In genomic region chr1:17009706-17010105, GRCh38 we compare ENCODE assay signal across 11 cellular contexts. TPM values are rescaled to one million over a fixed set of nuclear protein-coding genes. Genes with fewer than 3 reads are reported as not detected.
DNase-seq lines count a peak whose midpoint lies in the region; ATAC-seq and TF ChIP-seq lines count a peak whose summit lies in the region.
"Had no signal": no experiment of that assay in that cellular context is flagged by ENCODE, and none has a peak within 500 bp of the region (broad histone marks: within the 10 kb centered on the region; RNA-seq: fewer than 3 reads in every experiment).

No MANE protein-coding gene starts in this region.

- H3K9me3 ChIP-seq in esophagus squamous epithelium, result no peaks in the 10 kb centered on the region

- peak overlapping the region; percentile 86 for H3K4me3 Mint-ChIP-seq in activated CD4-positive, alpha-beta T cell treated with anti-CD3 and anti-CD28 coated beads, Interleukin-2, amount 10 ng/mL, durations not matched to agents 24 days and 14 days
- peak overlapping the region; percentile 13 for H3K4me3 Mint-ChIP-seq in dendritic cell treated with granulocyte-macrophage colony-stimulating factor and Interleukin-4, amounts not matched to agents 40 ng/mL and 50 ng/mL, for 4 days
- peak overlapping the region in 1 of 2 donors; percentile 82 for H3K4me3 Mint-ChIP-seq in stimulated activated naive B cell treated with anti-CD40 and anti-IgM and Interleukin-4, amounts not matched to agents 10 μg/mL and 1 μg/mL and 100 μg/mL, for 72 hours

- peaks cover 18% of the 10 kb centered on the region for H3K4me1 Mint-ChIP-seq in activated CD4-positive, alpha-beta T cell treated with anti-CD3 and anti-CD28 coated beads, Interleukin-2, amount 10 ng/mL, durations not matched to agents 24 days and 14 days
- peaks cover 51% of the 10 kb centered on the region for H3K4me1 Mint-ChIP-seq in dendritic cell treated with granulocyte-macrophage colony-stimulating factor and Interleukin-4, amounts not matched to agents 40 ng/mL and 50 ng/mL, for 4 days (ENCODE audit: low read depth)
- peaks cover 26 to 30% of the 10 kb centered on the region in 2 donors for H3K4me1 Mint-ChIP-seq in stimulated activated naive B cell treated with anti-CD40 and anti-IgM and Interleukin-4, amounts not matched to agents 10 μg/mL and 1 μg/mL and 100 μg/mL, for 72 hours

- no peak overlapping the region for H3K4me3 ChIP-seq in esophagus squamous epithelium

- peaks cover 0 to 10% (median 0%) of the 10 kb centered on the region in 4 donors for H3K27me3 ChIP-seq in esophagus squamous epithelium

- intact Hi-C loops in activated CD4-positive, alpha-beta T cell treated with anti-CD3 and anti-CD28 coated beads, Interleukin-2, amount 10 ng/mL, durations not matched to agents 24 days and 14 days (cut with micrococcal nuclease), result loop anchor here (5.0 kb wide), 1 partner anchor 97 kb away; no protein-coding TSS in a partner anchor
- intact Hi-C loops in dendritic cell treated with granulocyte-macrophage colony-stimulating factor and Interleukin-4, amounts not matched to agents 40 ng/mL and 50 ng/mL, for 4 days (cut with micrococcal nuclease), result loop anchor here (5.0 kb wide), 1 partner anchor 38 kb away; no protein-coding TSS in a partner anchor
- intact Hi-C loops in esophagus squamous epithelium (cut with DNase I), result no loop called here

- no peak for TF ChIP-seq POLR2A in esophagus squamous epithelium (IDR thresholded peaks at IDR 0.05)

- no peak for TF ChIP-seq CTCF in esophagus squamous epithelium (IDR thresholded peaks at IDR 0.05)

- ATAC-seq in stimulated activated naive B cell treated with anti-CD40 and anti-IgM and Interleukin-4, amounts not matched to agents 10 μg/mL and 1 μg/mL and 100 μg/mL, for 72 hours (replicated peaks), result peak in 1 of 2 donors; percentile 30
- ATAC-seq in GM21825 (IDR thresholded peaks at IDR 0.05; ENCODE audit: unreplicated experiment), result no peak

- peak overlapping the region in 2 of 4 donors; percentile 83 to 88 for H3K27ac ChIP-seq in esophagus squamous epithelium

- peaks cover 23 to 38% (median 27%) of the 10 kb centered on the region in 3 donors for H3K4me1 ChIP-seq in esophagus squamous epithelium

- WGBS in esophagus squamous epithelium, 2 donors, result 55 to 80% methylated on average over 1 to 3 of the region's 4 CpGs

- peaks cover 2 to 19% (median 7%) of the 10 kb centered on the region in 3 donors for H3K36me3 ChIP-seq in esophagus squamous epithelium

- H3K36me3 Mint-ChIP-seq in activated CD4-positive, alpha-beta T cell treated with anti-CD3 and anti-CD28 coated beads, Interleukin-2, amount 10 ng/mL, durations not matched to agents 24 days and 14 days (ENCODE audit: low read depth), result no peaks in the 10 kb centered on the region
- peaks cover 27% of the 10 kb centered on the region for H3K36me3 Mint-ChIP-seq in dendritic cell treated with granulocyte-macrophage colony-stimulating factor and Interleukin-4, amounts not matched to agents 40 ng/mL and 50 ng/mL, for 4 days (ENCODE audit: low read depth)
- H3K36me3 Mint-ChIP-seq in stimulated activated naive B cell treated with anti-CD40 and anti-IgM and Interleukin-4, amounts not matched to agents 10 μg/mL and 1 μg/mL and 100 μg/mL, for 72 hours, result no peaks in the 10 kb centered on the region

- H3K9me3 Mint-ChIP-seq in activated CD4-positive, alpha-beta T cell treated with anti-CD3 and anti-CD28 coated beads, Interleukin-2, amount 10 ng/mL, durations not matched to agents 24 days and 14 days, result no peaks in the 10 kb centered on the region
- no peaks in the 10 kb centered on the region for H3K9me3 Mint-ChIP-seq in dendritic cell treated with granulocyte-macrophage colony-stimulating factor and Interleukin-4, amounts not matched to agents 40 ng/mL and 50 ng/mL, for 4 days
- no peaks in the 10 kb centered on the region for H3K9me3 Mint-ChIP-seq in stimulated activated naive B cell treated with anti-CD40 and anti-IgM and Interleukin-4, amounts not matched to agents 10 μg/mL and 1 μg/mL and 100 μg/mL, for 72 hours

- no peaks in the 10 kb centered on the region for H3K27me3 Mint-ChIP-seq in activated CD4-positive, alpha-beta T cell treated with anti-CD3 and anti-CD28 coated beads, Interleukin-2, amount 10 ng/mL, durations not matched to agents 24 days and 14 days
- peaks cover 10% of the 10 kb centered on the region for H3K27me3 Mint-ChIP-seq in dendritic cell treated with granulocyte-macrophage colony-stimulating factor and Interleukin-4, amounts not matched to agents 40 ng/mL and 50 ng/mL, for 4 days
- H3K27me3 Mint-ChIP-seq in stimulated activated naive B cell treated with anti-CD40 and anti-IgM and Interleukin-4, amounts not matched to agents 10 μg/mL and 1 μg/mL and 100 μg/mL, for 72 hours, result peaks cover 0 to 4% of the 10 kb centered on the region in 2 donors

- DNase-seq in activated CD4-positive, alpha-beta T cell treated with anti-CD3 and anti-CD28 coated beads, Interleukin-2, amount 10 ng/mL, durations not matched to agents 24 days and 14 days, result no peak
- DNase-seq in activated CD4-positive, alpha-beta T cell treated with anti-CD3 and anti-CD28 coated beads, Interleukin-2, amount 50 U/mL, for 1 hour, result no peak
- peak; percentile 90 for DNase-seq in MV-4-11 (lab: John Stamatoyannopoulos, UW)
- DNase-seq in stimulated activated naive B cell treated with anti-CD40 and anti-IgM and Interleukin-4, amounts not matched to agents 10 μg/mL and 1 μg/mL and 100 μg/mL, for 72 hours, result no peak
- DNase-seq in esophagus squamous epithelium (lab: John Stamatoyannopoulos, UW), result no peak
- no peak for DNase-seq in NCI-H524 treated with DMSO at 0.1 percent for 48 hours (lab: John Stamatoyannopoulos, UW)
- DNase-seq: activated CD4-positive, CD25-positive, alpha-beta regulatory T cell; activated gamma-delta T cell treated with Interleukin-2 at 50 U/mL for 16 hours; mesendoderm had no signal

- H3K27ac Mint-ChIP-seq in activated CD4-positive, alpha-beta T cell treated with anti-CD3 and anti-CD28 coated beads, Interleukin-2, amount 10 ng/mL, durations not matched to agents 24 days and 14 days, result no peak overlapping the region
- peak overlapping the region; percentile 60 for H3K27ac Mint-ChIP-seq in dendritic cell treated with granulocyte-macrophage colony-stimulating factor and Interleukin-4, amounts not matched to agents 40 ng/mL and 50 ng/mL, for 4 days
- H3K27ac Mint-ChIP-seq in stimulated activated naive B cell treated with anti-CD40 and anti-IgM and Interleukin-4, amounts not matched to agents 10 μg/mL and 1 μg/mL and 100 μg/mL, for 72 hours, result peak overlapping the region; percentile 37

RNA-seq across cellular contexts. Expression of gene ATP13A2, which starts 2.0 kb away (rescaled TPM):
- total RNA-seq in activated CD4-positive, alpha-beta T cell treated with anti-CD3 and anti-CD28 coated beads, Interleukin-2, amount 10 ng/mL, durations not matched to agents 24 days and 14 days, result 46.9 and 50.2 TPM in 2 replicates
- 10 to 100 TPM; 23.8 to 66.5 (median 41.8) TPM for total RNA-seq in esophagus squamous epithelium

RNA-seq across cellular contexts. Expression of gene MFAP2, which starts 29.3 kb away (rescaled TPM):
- total RNA-seq in activated CD4-positive, alpha-beta T cell treated with anti-CD3 and anti-CD28 coated beads, Interleukin-2, amount 10 ng/mL, durations not matched to agents 24 days and 14 days, result not detected in 2 replicates
- total RNA-seq in esophagus squamous epithelium, result 10 to 100 TPM in 1 of 4 donors, 1 to 10 TPM in 1, under 1 TPM in 1, not detected in 1; 0.70 to 10.5 (median 4.2) TPM

RNA-seq across cellular contexts. Expression of gene SDHB, which starts 44.1 kb away (rescaled TPM):
- total RNA-seq in activated CD4-positive, alpha-beta T cell treated with anti-CD3 and anti-CD28 coated beads, Interleukin-2, amount 10 ng/mL, durations not matched to agents 24 days and 14 days, result 140 and 156 TPM in 2 replicates
- total RNA-seq in esophagus squamous epithelium, result 100 to 1,000 TPM in 3 of 4 donors, 10 to 100 TPM in 1; 78.4 to 137 (median 119) TPM
